17 cellular contexts compared by ENCODE assay signal in genomic region chr3:31962801-31963205, GRCh38. TPM values are rescaled to one million over a fixed set of nuclear protein-coding genes. Genes with fewer than 3 reads are reported as not detected.
A peak's percentile ranks its signal among the peaks of the same experiment; 100 is the strongest.
DNase-seq lines count a peak whose midpoint lies in the region; ATAC-seq and TF ChIP-seq lines count a peak whose summit lies in the region.
"Had no signal": no experiment of that assay in that cellular context is flagged by ENCODE, and none has a peak within 500 bp of the region (broad histone marks: within the 10 kb centered on the region; RNA-seq: fewer than 3 reads in every experiment).

No MANE protein-coding gene starts in this region.

- no TSS peak for BruUV-seq in MCF 10A (replicated peaks; lab: Mats Ljungman, UMichigan)

- H3K27me3 Mint-ChIP-seq in MCF 10A (ENCODE audit: insufficient read depth, unreplicated experiment), result no peaks in the 10 kb centered on the region

- peaks cover 54% of the 10 kb centered on the region for H3F3A ChIP-seq in SU-DHL-6 (ENCODE audit: insufficient read depth)

- no peak overlapping the region for H3K4me3 ChIP-seq in breast epithelium
- peak overlapping the region; percentile 19 for H3K4me3 ChIP-seq in SU-DHL-6 (ENCODE audit: insufficient read depth, low read length, poor library complexity, severe bottlenecking)
- H3K4me3 ChIP-seq in mucosa of descending colon, result no peak overlapping the region
- H3K4me3 ChIP-seq: adrenal gland, left lung, vagina had no signal

- no peaks in the 10 kb centered on the region for H3K27me3 ChIP-seq in breast epithelium
- no peaks in the 10 kb centered on the region for H3K27me3 ChIP-seq in SU-DHL-6 (ENCODE audit: low read length)
- H3K27me3 ChIP-seq: adrenal gland, left lung, vagina had no signal

- H3K36me3 Mint-ChIP-seq in MCF 10A (ENCODE audit: insufficient read depth, unreplicated experiment), result peaks cover 22% of the 10 kb centered on the region
- H3K36me3 Mint-ChIP-seq: natural killer cell had no signal

- no peak for TF ChIP-seq POLR2A in breast epithelium (IDR thresholded peaks at IDR 0.05)

- H3K9me3 ChIP-seq in breast epithelium (no peaks in the 10 kb centered on the region), SU-DHL-6 (ENCODE audit: insufficient read depth, low read length) (no peaks in the 10 kb centered on the region), mucosa of descending colon (no peaks in the 10 kb centered on the region)
- H3K9me3 ChIP-seq: adrenal gland, left lung, vagina had no signal

- H3K9me2 ChIP-seq in SU-DHL-6 (replicated peaks; ENCODE audit: insufficient read depth, low read length), result no peaks in the 10 kb centered on the region

- POLR2A ChIA-PET in MCF 10A (lab: Yijun Ruan, JAX), result interaction anchor here (0.8 to 2.5 kb wide), 3 partner anchors 14 to 72 kb away, joined by 5 to 10 read pairs (median 8); no protein-coding TSS in a partner anchor

- H3K4me1 ChIP-seq in breast epithelium (peaks cover 6 to 13% of the 10 kb centered on the region in 2 donors), mucosa of descending colon (ENCODE audit: low read depth) (no peaks in the 10 kb centered on the region)

- TF ChIP-seq CTCF in MCF 10A (IDR thresholded peaks at IDR 0.05; ENCODE audit: unreplicated experiment) (no peak), breast epithelium (IDR thresholded peaks at IDR 0.05) (no peak), SU-DHL-6 (IDR thresholded peaks at IDR 0.05; ENCODE audit: insufficient read depth, low read length, poor library complexity, severe bottlenecking) (no peak), mucosa of descending colon (IDR thresholded peaks at IDR 0.05) (no peak)

- H2AFZ ChIP-seq in SU-DHL-6 (ENCODE audit: low read depth, low read length, severe bottlenecking), result no peak overlapping the region

- H3K4me2 ChIP-seq in SU-DHL-6 (ENCODE audit: low read depth, low read length, poor library complexity, severe bottlenecking), result peak overlapping the region; percentile 95

- peaks cover 91% of the 10 kb centered on the region for H3K79me2 ChIP-seq in SU-DHL-6 (ENCODE audit: insufficient read depth, low read length)

- DNase-seq in MCF 10A (ENCODE audit: unreplicated experiment) (no peak), breast epithelium (ENCODE audit: low spot score in 2 of 2) (no peak), foreskin melanocyte (peak; percentile 91), mucosa of descending colon (no peak), DMS79 (lab: John Stamatoyannopoulos, UW) (no peak), activated gamma-delta T cell (lab: John Stamatoyannopoulos, UW) (no peak)
- DNase-seq: activated T-cell treated with anti-CD3 and anti-CD28 coated beads, Interleukin-2, amount 50 U/mL, for 72 hours; adrenal gland; hypothalamus; left lung; natural killer cell; NCI-H2227 treated with DMSO at 0.1 percent for 48 hours; stimulated activated CD4-positive, alpha-beta T cell treated with anti-CD3 and anti-CD28 coated beads, Interleukin-2, amount 100 ng/mL, for 24 hours; SW 1271 had no signal

- H4K20me1 ChIP-seq in SU-DHL-6 (ENCODE audit: low read depth, low read length), result no peaks in the 10 kb centered on the region

- no peak overlapping the region for H3K4me3 Mint-ChIP-seq in MCF 10A (ENCODE audit: unreplicated experiment)
- H3K4me3 Mint-ChIP-seq: activated T-cell treated with anti-CD3 and anti-CD28 coated beads, Interleukin-2, amount 50 U/mL, for 72 hours; natural killer cell had no signal

- H3K9ac ChIP-seq in SU-DHL-6 (ENCODE audit: low read length), result peak overlapping the region; percentile 34

- peak overlapping the region; percentile 75 for H3K27ac Mint-ChIP-seq in MCF 10A (ENCODE audit: low read depth, unreplicated experiment)
- H3K27ac Mint-ChIP-seq: activated T-cell treated with anti-CD3 and anti-CD28 coated beads, Interleukin-2, amount 50 U/mL, for 72 hours; natural killer cell had no signal

- intact Hi-C loops in MCF 10A (cut with micrococcal nuclease), result no loop called here
- intact Hi-C loops in breast epithelium (cut with DNase I; ENCODE audit: low total_unique reads), result no loop called here
- intact Hi-C loops in mucosa of descending colon (cut with DNase I, micrococcal nuclease), result no loop called here

- ATAC-seq in mucosa of descending colon (no peak), GM18519 (IDR thresholded peaks at IDR 0.05; ENCODE audit: low FRiP score, unreplicated experiment) (no peak)
- ATAC-seq: activated T-cell treated with anti-CD3 and anti-CD28 coated beads, Interleukin-2, amount 50 U/mL, for 72 hours; left lung; natural killer cell had no signal

- no peaks in the 10 kb centered on the region for H3K36me3 ChIP-seq in breast epithelium
- H3K36me3 ChIP-seq in SU-DHL-6 (ENCODE audit: low read length), result no peaks in the 10 kb centered on the region
- no peaks in the 10 kb centered on the region for H3K36me3 ChIP-seq in mucosa of descending colon (ENCODE audit: low read depth)
- H3K36me3 ChIP-seq: adrenal gland, left lung, vagina had no signal

- CTCF ChIA-PET in MCF 10A (lab: Yijun Ruan, JAX), result no interaction called here

- H3K9me3 Mint-ChIP-seq in MCF 10A (ENCODE audit: unreplicated experiment), result no peaks in the 10 kb centered on the region
- H3K9me3 Mint-ChIP-seq: activated T-cell treated with anti-CD3 and anti-CD28 coated beads, Interleukin-2, amount 50 U/mL, for 72 hours; natural killer cell had no signal

- peaks cover 54% of the 10 kb centered on the region for H3K4me1 Mint-ChIP-seq in MCF 10A (ENCODE audit: insufficient read depth, unreplicated experiment)

- H3K27ac ChIP-seq in breast epithelium (peak overlapping the region in 1 of 2 donors; percentile 42), SU-DHL-6 (ENCODE audit: low read depth, low read length) (peak overlapping the region; percentile 98)
- H3K27ac ChIP-seq: adrenal gland, left lung, vagina had no signal

RNA-seq across cellular contexts. Expression of gene OSBPL10, which starts 18.3 kb away (rescaled TPM):
- 128 and 172 TPM in 2 replicates for total RNA-seq in MCF 10A (2022)
- 10 to 100 TPM; 17.6 to 47.4 (median 26.5) TPM for total RNA-seq in breast epithelium
- 10 to 100 TPM; 15.7 to 23.9 (median 16.6) TPM for total RNA-seq in mucosa of descending colon

RNA-seq across cellular contexts. Expression of gene ZNF860, which starts 18.7 kb away (rescaled TPM):
- total RNA-seq in MCF 10A (2022) (11.7 and 12.5 TPM in 2 replicates), breast epithelium (1 to 10 TPM in 2 of 3 donors, under 1 TPM in 1; 0.80 to 4.2 (median 3.3) TPM), mucosa of descending colon (1 to 10 TPM in 1 of 3 donors, under 1 TPM in 2; 0.63 to 1.0 (median 0.70) TPM)
